Comparison of ENCODE assay signal across 14 cellular contexts in genomic region chr18:54020346-54020745, GRCh38.
"Had no signal": no experiment of that assay in that cellular context is flagged by ENCODE, and none has a peak within 500 bp of the region (broad histone marks: within the 10 kb centered on the region; RNA-seq: fewer than 3 reads in every experiment).

No MANE protein-coding gene starts in this region.

- H3K27me3 ChIP-seq: breast epithelium, gastroesophageal sphincter, heart left ventricle, left lung, thyroid gland had no signal

- ATAC-seq: gastroesophageal sphincter, heart left ventricle, left lung had no signal

- H3K27ac ChIP-seq: breast epithelium, gastroesophageal sphincter, heart left ventricle, left lung, thyroid gland, VCaP had no signal

- H3K36me3 ChIP-seq: breast epithelium, gastroesophageal sphincter, heart left ventricle, left lung, thyroid gland had no signal

- DNase-seq: activated CD4-positive, alpha-beta T cell treated with anti-CD3 and anti-CD28 coated beads, Interleukin-2, amount 50 U/mL, for 48 hours; activated naive CD4-positive, alpha-beta T cell; activated naive CD8-positive, alpha-beta T cell treated with anti-CD3 and anti-CD28 coated beads for 36 hours; effector memory CD4-positive, alpha-beta T cell; heart left ventricle; left lung; nucleus accumbens; stimulated activated CD8-positive, alpha-beta memory T cell treated with anti-CD3 and anti-CD28 coated beads, Interleukin-4, amount 100 ng/mL, for 48 hours; stimulated activated naive CD4-positive, alpha-beta T cell; T-helper 2 cell; thyroid gland had no signal

- H3K4me1 ChIP-seq: breast epithelium, gastroesophageal sphincter, heart left ventricle, left lung, thyroid gland had no signal

- H3K4me3 ChIP-seq: breast epithelium, gastroesophageal sphincter, heart left ventricle, left lung, thyroid gland had no signal
